ENCODE assay signal across 24 cellular contexts in the genomic region with DNA sequence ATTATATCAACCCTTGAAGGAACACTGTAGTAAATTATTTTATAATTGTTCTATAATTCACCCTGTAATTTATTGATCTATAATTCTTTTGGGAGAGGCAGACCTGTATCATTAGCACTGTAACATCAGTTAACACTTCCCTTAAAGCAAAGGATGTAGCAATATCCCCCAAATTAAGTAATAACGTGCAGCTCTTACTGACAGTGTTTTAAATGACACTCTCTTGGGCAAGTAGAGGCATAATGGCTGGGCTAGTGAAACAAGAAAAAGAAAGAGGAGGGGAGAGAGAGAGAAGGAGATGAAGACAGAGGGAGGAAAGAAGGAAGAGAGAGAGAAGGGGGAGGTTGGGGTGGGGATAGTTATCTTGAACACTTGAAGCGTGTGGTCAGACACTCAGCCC.
"Had no signal": no experiment of that assay in that cellular context is flagged by ENCODE, and none has a peak within 500 bp of the region (broad histone marks: within the 10 kb centered on the region; RNA-seq: fewer than 3 reads in every experiment).

No MANE protein-coding gene starts in this region.

- H3K27me3 ChIP-seq: left lung, sigmoid colon had no signal

- H3K9me3 ChIP-seq: gastrocnemius medialis, left lung, sigmoid colon, thoracic aorta had no signal

- H3K4me1 ChIP-seq: gastrocnemius medialis, left lung had no signal

- H3K4me3 ChIP-seq: gastrocnemius medialis, left lung, lung, sigmoid colon, thoracic aorta had no signal

- H3K36me3 ChIP-seq: gastrocnemius medialis, left lung, sigmoid colon, thoracic aorta, WERI-Rb-1 had no signal

- H3K27ac ChIP-seq: gastrocnemius medialis, left lung, sigmoid colon, thoracic aorta, WERI-Rb-1 had no signal

- DNase-seq: activated CD4-positive, alpha-beta memory T cell treated with anti-CD3 and anti-CD28 coated beads, Interleukin-2, amount 10 ng/mL, durations not matched to agents 7 days and 5 days; activated CD4-positive, alpha-beta T cell treated with anti-CD3 and anti-CD28 coated beads, Interleukin-2, amount 10 ng/mL, durations not matched to agents 24 days and 14 days; activated CD8-positive, alpha-beta memory T cell treated with anti-CD3 and anti-CD28 coated beads, Interleukin-2, amount 50 U/mL, for 48 hours; activated naive CD8-positive, alpha-beta T cell treated with anti-CD3 and anti-CD28 coated beads, Interleukin-2, amount 50 U/mL, for 24 hours; activated T-cell treated with anti-CD3 and anti-CD28 coated beads, Interleukin-2, amount 50 U/mL, for 4 hours; amygdala; caudate nucleus; cortex of kidney; effector memory CD8-positive, alpha-beta T cell; erythroblast; gastrocnemius medialis; glutamatergic neuron; left lung; retina; sigmoid colon; small intestine; stimulated activated CD4-positive, alpha-beta T cell treated with anti-CD3 and anti-CD28 coated beads, Interleukin-4, amount 100 ng/mL, for 24 hours; T-helper 9 cell; trophoblast cell; WERI-Rb-1 had no signal

- ATAC-seq: activated CD4-positive, CD25-positive, alpha-beta regulatory T cell treated with anti-CD3 and anti-CD28 coated beads, Interleukin-2, amount 50 U/mL, for 24 hours; activated naive CD8-positive, alpha-beta T cell treated with anti-CD3 and anti-CD28 coated beads, Interleukin-2, amount 50 U/mL, for 24 hours; activated T-cell treated with anti-CD3 and anti-CD28 coated beads, Interleukin-2, amount 50 U/mL, for 4 hours; effector memory CD8-positive, alpha-beta T cell; gastrocnemius medialis; left lung; stimulated activated effector memory CD8-positive, alpha-beta T cell treated with anti-CD3 and anti-CD28 coated beads, Interleukin-12 subunit alpha, Interleukin-12 subunit beta, amount 100 ng/mL, for 72 hours had no signal
